ENCODE assay signal across 9 cellular contexts in genomic region chr4:1216869-1217294, GRCh38. TPM values are rescaled to one million over a fixed set of nuclear protein-coding genes. Genes with fewer than 3 reads are reported as not detected.
DNase-seq lines count a peak whose midpoint lies in the region; ATAC-seq and TF ChIP-seq lines count a peak whose summit lies in the region.
"Had no signal": no experiment of that assay in that cellular context is flagged by ENCODE, and none has a peak within 500 bp of the region (broad histone marks: within the 10 kb centered on the region; RNA-seq: fewer than 3 reads in every experiment).

No MANE protein-coding gene starts in this region.

- no peaks in the 10 kb centered on the region; the same call in 1 of the 2 replicates for H3K27me3 Mint-ChIP-seq in HFFc6 (ENCODE audit: insufficient read depth)

- H3K4me3 ChIP-seq in testis (no peak overlapping the region), SJCRH30 (no peak overlapping the region)

- 90 to 94% methylated on average over 16 to 21 of the region's 21 CpGs for WGBS in testis, 2 donors

- H3K9me3 ChIP-seq in testis (no peaks in the 10 kb centered on the region), SJCRH30 (replicated peaks) (no peaks in the 10 kb centered on the region)

- intact Hi-C loops in testis (cut with DNase I; ENCODE audit: low total_unique reads): no loop called here

- H3K4me1 Mint-ChIP-seq in HFFc6 (ENCODE audit: low read depth): no peaks in the 10 kb centered on the region

- no peak overlapping the region for H3K27ac Mint-ChIP-seq in HFFc6

- DNase-seq in HFFc6 (no peak), testis (no peak), SJCRH30 (no peak)
- peak; percentile 59 for DNase-seq in activated CD4-positive, alpha-beta T cell treated with anti-CD3 and anti-CD28 coated beads, Interleukin-2, amount 50 U/mL, for 1 hour
- DNase-seq in effector CD8-positive, alpha-beta T cell (lab: John Stamatoyannopoulos, UW): peak; percentile 28
- DNase-seq in stimulated activated CD8-positive, alpha-beta memory T cell treated with anti-CD3 and anti-CD28 coated beads, Interleukin-15, amount 100 ng/mL, for 48 hours (ENCODE audit: low read depth in 2 of 2): peak; percentile 56 to 64
- DNase-seq: NCI-H82 had no signal

- H3K27me3 ChIP-seq in testis (no peaks in the 10 kb centered on the region), SJCRH30 (no peaks in the 10 kb centered on the region)

- H3K9me3 Mint-ChIP-seq in HFFc6: no peaks in the 10 kb centered on the region

- no peak overlapping the region for H3K4me3 Mint-ChIP-seq in HFFc6

- H3K36me3 Mint-ChIP-seq in HFFc6 (ENCODE audit: low read depth): peaks cover 28% of the 10 kb centered on the region

- peaks cover 26% of the 10 kb centered on the region for H3K4me1 ChIP-seq in testis
- no peaks in the 10 kb centered on the region for H3K4me1 ChIP-seq in SJCRH30

- H3K36me3 ChIP-seq in testis (ENCODE audit: low read depth, missing control alignments) (no peaks in the 10 kb centered on the region), SJCRH30 (peaks cover 49% of the 10 kb centered on the region)

- no peak for ATAC-seq in HG02981 (IDR thresholded peaks at IDR 0.05; ENCODE audit: unreplicated experiment)
- no peak for ATAC-seq in SK-N-SH treated with all-trans-retinoic acid at 6 μM for 48 hours

- 0 out of 2 replicates have a peak, but pooled peaks have one; percentile 7 for TF ChIP-seq CTCF in HFFc6 (IDR thresholded peaks at IDR 0.05)
- TF ChIP-seq CTCF in testis (IDR thresholded peaks at IDR 0.05): no peak

- H3K27ac ChIP-seq in testis (no peak overlapping the region), SJCRH30 (no peak overlapping the region)

- no peak for TF ChIP-seq POLR2A in testis (IDR thresholded peaks at IDR 0.05)

TF ChIP-seq in SK-N-SH treated with all-trans-retinoic acid at 6 μM for 48 hours, 23 proteins besides CTCF, POLR2A, EP300 and RAD21:
- TF ChIP-seq PATZ1 (CRISPR knock-in tag; IDR thresholded peaks at IDR 0.05; ENCODE audit: borderline replicate concordance) (no peak), ZC3H10 (CRISPR knock-in tag; IDR thresholded peaks at IDR 0.05) (no peak), ZFP3 (CRISPR knock-in tag; IDR thresholded peaks at IDR 0.05) (no peak), GLIS3 (CRISPR knock-in tag; IDR thresholded peaks at IDR 0.05) (no peak), TOX (CRISPR knock-in tag; IDR thresholded peaks at IDR 0.05; ENCODE audit: borderline replicate concordance) (no peak), CSDC2 (CRISPR knock-in tag; IDR thresholded peaks at IDR 0.05) (no peak), POU6F1 (CRISPR knock-in tag; IDR thresholded peaks at IDR 0.05; ENCODE audit: borderline replicate concordance, low read depth) (no peak), ZNF565 (CRISPR knock-in tag; conservative IDR thresholded peaks at IDR 0.05; ENCODE audit: low read depth) (no peak), TCF4 (CRISPR knock-in tag; IDR thresholded peaks at IDR 0.05; ENCODE audit: borderline replicate concordance) (no peak), SNAI2 (CRISPR knock-in tag; IDR thresholded peaks at IDR 0.05) (no peak)

RNA-seq across cellular contexts. Expression of gene CTBP1, which starts 32.0 kb away (rescaled TPM):
- total RNA-seq in HFFc6 (2021; fragmentation: NEBNext Ultra II Directional; extraction: Animal tissue kit (Norgen Biotek cat#: 25700)): 100 to 1,000 TPM; 109 to 126 (median 114) TPM
- 100 to 1,000 TPM; 240 to 245 TPM for total RNA-seq in testis
- 72.6 TPM for polyA plus RNA-seq in testis (ENCODE audit: insufficient read depth, low read depth, low replicate concordance)
- 141 and 143 TPM in 2 replicates for total RNA-seq in SJCRH30 (2014; rRNA removed; shearing (Covaris generic))

RNA-seq across cellular contexts. Expression of gene SPON2, which starts 44.5 kb away (rescaled TPM):
- 10 to 100 TPM; 12.0 to 53.5 (median 48.2) TPM for total RNA-seq in HFFc6 (2021; fragmentation: NEBNext Ultra II Directional; extraction: Animal tissue kit (Norgen Biotek cat#: 25700))
- 1 to 10 TPM; 5.6 to 7.1 TPM for total RNA-seq in testis
- 21.4 TPM for polyA plus RNA-seq in testis (ENCODE audit: insufficient read depth, low read depth, low replicate concordance)
- 2.5 and 3.2 TPM in 2 replicates for total RNA-seq in SJCRH30 (2014; rRNA removed; shearing (Covaris generic))

Comparison
In these comparisons a context has a peak if more than half of its experiments do, and no peak if none do; other contexts are left out.
1. DNase-seq: peak in activated CD4-positive, alpha-beta T cell treated with anti-CD3 and anti-CD28 coated beads, Interleukin-2, amount 50 U/mL, for 1 hour (single experiment), effector CD8-positive, alpha-beta T cell (single experiment) and stimulated activated CD8-positive, alpha-beta memory T cell treated with anti-CD3 and anti-CD28 coated beads, Interleukin-15, amount 100 ng/mL, for 48 hours (2 of 2); none in HFFc6 (single experiment), testis (single experiment) and SJCRH30 (0 of 2).